16 cellular contexts compared by ENCODE assay signal in the genomic region with DNA sequence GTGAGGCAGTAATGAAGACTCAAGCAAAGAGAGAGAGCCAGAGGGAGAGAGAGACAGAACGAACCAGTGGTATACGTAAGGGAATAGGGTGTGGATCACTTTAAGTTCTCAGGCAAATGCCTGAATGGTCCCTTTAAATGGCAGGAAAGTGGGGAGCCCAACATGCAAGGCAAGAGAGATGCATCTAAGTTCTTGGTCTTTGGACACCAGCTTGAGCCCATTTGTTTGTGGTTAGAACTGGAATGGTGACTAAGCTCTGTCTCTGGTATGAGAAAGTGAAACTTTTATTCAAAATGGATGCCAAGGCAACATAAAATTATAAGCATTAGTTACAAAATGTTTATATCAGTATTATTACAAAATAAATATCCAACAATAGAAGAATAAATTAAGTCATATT.
DNase-seq lines count a peak whose midpoint lies in the region; ATAC-seq, FAIRE-seq and TF ChIP-seq lines count a peak whose summit lies in the region.
"Had no signal": no experiment of that assay in that cellular context is flagged by ENCODE, and none has a peak within 500 bp of the region (broad histone marks: within the 10 kb centered on the region; RNA-seq: fewer than 3 reads in every experiment).

No MANE protein-coding gene starts in this region.

- H3K27me3 ChIP-seq in SK-N-SH (ENCODE audit: insufficient read depth) (no peaks in the 10 kb centered on the region), K562 (ENCODE audit: control insufficient read depth in 2 of 2, insufficient read depth in 2 of 2, low read length in 2 of 2) (no peaks in the 10 kb centered on the region), trophoblast cell (ENCODE audit: insufficient read depth, low read length) (no peaks in the 10 kb centered on the region), BE2C (no peaks in the 10 kb centered on the region)
- H3K27me3 ChIP-seq: BLaER1 had no signal

- H3K79me2 ChIP-seq in SK-N-SH (ENCODE audit: insufficient read depth) = no peaks in the 10 kb centered on the region
- H3K79me2 ChIP-seq in K562 (ENCODE audit: control insufficient read depth, insufficient read depth, low read length) = no peaks in the 10 kb centered on the region
- H3K79me2 ChIP-seq in trophoblast cell (ENCODE audit: control insufficient read depth, insufficient read depth, low read length, poor library complexity) = no peaks in the 10 kb centered on the region

- H3K23ac ChIP-seq in trophoblast cell (ENCODE audit: low read length) = peak overlapping the region; percentile 86

- BruUV-seq in K562 (replicated peaks; lab: Mats Ljungman, UMichigan) = no TSS peak

- in situ Hi-C loops in K562 (cut with MboI) = no loop called here

- intact Hi-C loops in K562 (cut with micrococcal nuclease) = no loop called here

- no peak overlapping the region for H2BK5ac ChIP-seq in trophoblast cell (ENCODE audit: low read depth, low read length, poor library complexity)

- no peak overlapping the region for H4K12ac ChIP-seq in trophoblast cell (ENCODE audit: low read depth, low read length)

- H3K9me2 ChIP-seq in SK-N-SH = no peaks in the 10 kb centered on the region

- no peak overlapping the region for H3K18ac ChIP-seq in trophoblast cell (ENCODE audit: low read length)

- POLR2A ChIA-PET in SK-N-SH (lab: Yijun Ruan, JAX) = no interaction called here
- POLR2A ChIA-PET in K562 (lab: Yijun Ruan, JAX) = interaction anchor here (0.8 kb wide), 1 partner anchor 11 kb away, joined by 3 read pairs; no protein-coding TSS in a partner anchor

- no peak for FAIRE-seq in K562 (lab: Jason Lieb, UNC)
- FAIRE-seq: GM19239 had no signal

- 0 out of 2 replicates have a peak overlapping the region, but pooled peaks have one; percentile 23 for H3K4me2 ChIP-seq in SK-N-SH
- no peak overlapping the region for H3K4me2 ChIP-seq in K562 (ENCODE audit: insufficient read depth, low read length)
- H3K4me2 ChIP-seq in trophoblast cell (ENCODE audit: low read length) = no peak overlapping the region
- H3K4me2 ChIP-seq: BLaER1 had no signal

- ATAC-seq in SK-N-SH treated with all-trans-retinoic acid at 6 μM for 48 hours (no peak), K562 (no peak)
- ATAC-seq in activated CD4-positive, CD25-positive, alpha-beta regulatory T cell treated with anti-CD3 and anti-CD28 coated beads, Interleukin-2, amount 50 U/mL, for 24 hours = no peak

- H4K20me1 ChIP-seq in SK-N-SH (ENCODE audit: insufficient read depth) (no peaks in the 10 kb centered on the region), K562 (replicated peaks; ENCODE audit: control insufficient read depth, insufficient read depth, low read length) (no peaks in the 10 kb centered on the region)
- H4K20me1 ChIP-seq: BLaER1 had no signal

- H3K9ac ChIP-seq in SK-N-SH (no peak overlapping the region), K562 (ENCODE audit: insufficient read depth in 1 of 2, low read depth in 2 of 2, low read length in 2 of 2) (no peak overlapping the region), trophoblast cell (ENCODE audit: low read length) (no peak overlapping the region)
- H3K9ac ChIP-seq: BLaER1 had no signal

- H3K36me3 ChIP-seq in SK-N-SH (replicated peaks in 1 of 2; ENCODE audit: control insufficient read depth in 1 of 2, insufficient read depth in 2 of 2, low read length in 1 of 2) (no peaks in the 10 kb centered on the region), K562 (ENCODE audit: control insufficient read depth, insufficient read depth, low read length) (no peaks in the 10 kb centered on the region), trophoblast cell (ENCODE audit: control insufficient read depth in 1 of 2, insufficient read depth in 2 of 2, low read length in 2 of 2) (no peaks in the 10 kb centered on the region), BE2C (no peaks in the 10 kb centered on the region)
- H3K36me3 ChIP-seq: BLaER1 had no signal

- no peaks in the 10 kb centered on the region for H3K9me1 ChIP-seq in K562 (ENCODE audit: control insufficient read depth, insufficient read depth, low read length)

- TF ChIP-seq CTCF in SK-N-SH (IDR thresholded peaks at IDR 0.05) (no peak), K562 (IDR thresholded peaks at IDR 0.05 in 2 of 3, conservative IDR thresholded peaks at IDR 0.05 in 1 of 3; ENCODE audit: insufficient read depth in 2 of 3, low read depth in 1 of 3, low read length in 3 of 3) (no peak), BE2C (IDR thresholded peaks at IDR 0.05; ENCODE audit: low read depth, low read length) (no peak)

- no peak overlapping the region for H3K14ac ChIP-seq in trophoblast cell (ENCODE audit: low read length)

- no peak for DNase-seq in SK-N-SH
- DNase-seq in OCI-M1 (lab: John Stamatoyannopoulos, UW) = peak; percentile 9
- no peak for DNase-seq in K562 (ENCODE audit: extremely low read depth in 1 of 4, low spot score in 3 of 4)
- DNase-seq in trophoblast cell = no peak
- no peak for DNase-seq in KG1 (lab: John Stamatoyannopoulos, UW)
- DNase-seq in BE2C = no peak
- DNase-seq: Caco-2; CD8-positive, alpha-beta memory T cell; DND-41; GF-D8; H7 had no signal

- H2BK120ac ChIP-seq in trophoblast cell (ENCODE audit: insufficient read depth, low read length, poor library complexity) = no peak overlapping the region

- H2AK5ac ChIP-seq in trophoblast cell (ENCODE audit: low read length) = no peak overlapping the region

- H3K4me3 ChIP-seq in SK-N-SH (ENCODE audit: low read depth in 2 of 2, low read length in 1 of 2) = no peak overlapping the region
- H3K4me3 ChIP-seq in K562 = no peak overlapping the region
- no peak overlapping the region for H3K4me3 ChIP-seq in trophoblast cell (ENCODE audit: low read depth, low read length)
- no peak overlapping the region for H3K4me3 ChIP-seq in BE2C (ENCODE audit: low read depth, low read length)
- H3K4me3 ChIP-seq: BLaER1 had no signal

- no peak overlapping the region for H2BK12ac ChIP-seq in trophoblast cell (ENCODE audit: low read length)

- H3K4me1 ChIP-seq in SK-N-SH (ENCODE audit: control insufficient read depth in 1 of 2, insufficient read depth in 2 of 2, low read depth in 1 of 2, low read length in 1 of 2) = no peaks in the 10 kb centered on the region
- no peaks in the 10 kb centered on the region for H3K4me1 ChIP-seq in K562 (replicated peaks in 1 of 2; ENCODE audit: control insufficient read depth in 2 of 2, insufficient read depth in 2 of 2, low read length in 2 of 2)
- H3K4me1 ChIP-seq in trophoblast cell (ENCODE audit: control insufficient read depth in 1 of 2, insufficient read depth in 2 of 2, low read length in 2 of 2) = no peaks in the 10 kb centered on the region
- no peaks in the 10 kb centered on the region for H3K4me1 ChIP-seq in BE2C
- H3K4me1 ChIP-seq: BLaER1, Caco-2 had no signal

- no peak overlapping the region for H3K27ac ChIP-seq in SK-N-SH (ENCODE audit: low read depth in 2 of 2, low read length in 1 of 2)
- no peak overlapping the region; the same call in 2 of the 3 replicates for H3K27ac ChIP-seq in K562 (ENCODE audit: extremely low read depth, low read depth, low read length)
- H3K27ac ChIP-seq in trophoblast cell (ENCODE audit: low read depth, low read length) = no peak overlapping the region
- H3K27ac ChIP-seq: 22Rv1, BLaER1 had no signal

- no peaks in the 10 kb centered on the region for H3K79me1 ChIP-seq in trophoblast cell (ENCODE audit: low read length)

- H3K9me3 ChIP-seq in SK-N-SH = no peaks in the 10 kb centered on the region
- H3K9me3 ChIP-seq in K562 (replicated peaks; ENCODE audit: control insufficient read depth, insufficient read depth, low read depth, low read length) = no peaks in the 10 kb centered on the region
- no peaks in the 10 kb centered on the region for H3K9me3 ChIP-seq in trophoblast cell (ENCODE audit: insufficient read depth, low read depth, low read length)
- no peaks in the 10 kb centered on the region for H3K9me3 ChIP-seq in BE2C
- H3K9me3 ChIP-seq: BLaER1, Caco-2 had no signal

- H4K91ac ChIP-seq in trophoblast cell (ENCODE audit: low read depth, low read length) = no peak overlapping the region

- H4K8ac ChIP-seq in trophoblast cell (ENCODE audit: low read depth, low read length) = no peak overlapping the region

- H3K4ac ChIP-seq in trophoblast cell (ENCODE audit: low read depth, low read length) = no peak overlapping the region

- no peak for TF ChIP-seq POLR2A in K562 (conservative IDR thresholded peaks at IDR 0.05)

- no peaks in the 10 kb centered on the region for H3F3A ChIP-seq in SK-N-SH (replicated peaks; ENCODE audit: insufficient read depth)

- TF ChIP-seq RAD21 in SK-N-SH (IDR thresholded peaks at IDR 0.05; ENCODE audit: low read length) (no peak), K562 (CRISPR knock-in tag; conservative IDR thresholded peaks at IDR 0.05 in 1 of 2, IDR thresholded peaks at IDR 0.05 in 1 of 2) (no peak)

- WGBS in SK-N-SH (ENCODE audit: low lambda C conversion rate) = 6% methylated on average over 2 of the region's 2 CpGs
- 31% methylated on average over 2 of the region's 2 CpGs for WGBS in K562 (ENCODE audit: insufficient coverage, low coverage, missing lambda C conversion rate)
- WGBS in trophoblast cell (ENCODE audit: extremely low coverage, insufficient coverage, insufficient read length) = no CpG with 5 or more reads among the region's 2 CpGs

- no peak for TF ChIP-seq EP300 in SK-N-SH (IDR thresholded peaks at IDR 0.05; ENCODE audit: borderline replicate concordance in 1 of 2, low read depth in 1 of 2, low read length in 1 of 2)
- no peak for TF ChIP-seq EP300 in K562 (IDR thresholded peaks at IDR 0.05; ENCODE audit: low read length)

- CTCF ChIA-PET in SK-N-SH (lab: Yijun Ruan, JAX) = no interaction called here
- CTCF ChIA-PET in K562 (lab: Yijun Ruan, JAX; ENCODE audit: low intra/inter-chr PET ratio) = no interaction called here

- H2AFZ ChIP-seq in SK-N-SH (ENCODE audit: low read depth) = peak overlapping the region; percentile 40
- peak overlapping the region; percentile 52; the same call in 1 of the 2 replicates for H2AFZ ChIP-seq in K562 (ENCODE audit: low read depth, low read length)
- H2AFZ ChIP-seq in trophoblast cell (ENCODE audit: insufficient read depth, low read length, poor library complexity) = no peak overlapping the region

TF ChIP-seq in SK-N-SH, 30 proteins besides CTCF, POLR2A, EP300 and RAD21 (continues in another document):
- TF ChIP-seq TCF12 (IDR thresholded peaks at IDR 0.05) (no peak), FOSL2 (IDR thresholded peaks at IDR 0.05; ENCODE audit: borderline replicate concordance, low read depth) (no peak), ELF1 (IDR thresholded peaks at IDR 0.05) (no peak), RCOR1 (IDR thresholded peaks at IDR 0.05; ENCODE audit: low read length) (no peak)

TF ChIP-seq in SK-N-SH treated with all-trans-retinoic acid at 6 μM for 48 hours, 23 proteins besides CTCF, POLR2A, EP300 and RAD21 (continues in another document):
- TF ChIP-seq ZFP3 (CRISPR knock-in tag; IDR thresholded peaks at IDR 0.05) (no peak), ARNTL (CRISPR knock-in tag; IDR thresholded peaks at IDR 0.05; ENCODE audit: borderline replicate concordance, low read depth) (no peak), ZFP30 (CRISPR knock-in tag; IDR thresholded peaks at IDR 0.05) (no peak), OSR1 (CRISPR knock-in tag; IDR thresholded peaks at IDR 0.05) (no peak)

TF ChIP-seq in K562, 482 proteins besides CTCF, POLR2A, EP300 and RAD21 (continues in another document):
- TF ChIP-seq ZNF436 (CRISPR knock-in tag; IDR thresholded peaks at IDR 0.05) = no peak
- TF ChIP-seq NCOA2 (IDR thresholded peaks at IDR 0.05; ENCODE audit: partially characterized antibody in 2 of 2) = no peak
- TF ChIP-seq GTF2E2 (tag; IDR thresholded peaks at IDR 0.05) = no peak
- no peak for TF ChIP-seq PTRF (tag; IDR thresholded peaks at IDR 0.05)
- TF ChIP-seq ZNF695 (CRISPR knock-in tag; IDR thresholded peaks at IDR 0.05) = no peak
